Comparison of ENCODE assay signal across 1 cellular context in the genomic region with DNA sequence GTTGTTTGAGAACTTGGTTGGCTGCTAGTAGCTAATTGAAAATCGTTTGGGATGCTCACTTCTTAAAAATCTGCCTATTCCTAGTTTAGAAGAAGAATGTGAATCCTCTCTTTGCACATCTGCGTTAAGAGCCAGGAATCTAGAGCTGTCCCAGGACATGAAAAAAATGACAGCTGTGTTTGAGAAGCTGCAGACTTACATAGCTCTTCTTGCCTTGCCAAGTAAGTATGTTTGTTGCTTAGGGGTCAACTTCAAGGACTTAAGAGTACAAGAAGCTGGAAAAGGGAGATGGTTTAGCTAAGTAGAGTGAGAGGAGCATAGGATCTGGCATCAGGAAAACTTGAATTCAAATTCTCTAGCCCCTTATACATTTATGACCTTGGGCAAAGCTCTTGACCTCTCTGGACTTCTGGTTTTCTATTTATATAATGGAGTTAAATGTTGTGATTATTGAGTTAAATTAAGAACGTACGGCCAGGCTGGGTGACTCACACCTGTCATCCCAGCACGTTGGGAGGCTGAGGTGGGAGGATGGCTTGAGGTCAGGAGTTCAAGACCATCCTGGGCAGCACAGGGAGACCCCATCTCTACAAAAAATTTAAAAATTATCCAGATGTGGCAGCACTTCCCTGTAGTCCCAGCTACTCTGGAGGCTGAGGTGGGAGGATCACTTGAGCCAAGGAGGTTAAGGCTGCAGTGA.
TF ChIP-seq lines count a peak whose summit lies in the region.

No MANE protein-coding gene starts in this region.

TF ChIP-seq in SK-N-SH, 30 proteins besides CTCF, POLR2A, EP300 and RAD21 (continued from another document):
- TF ChIP-seq GATA2 (CRISPR knock-in tag; IDR thresholded peaks at IDR 0.05) (no peak), MXI1 (IDR thresholded peaks at IDR 0.05; ENCODE audit: low read depth, low read length) (no peak), TEAD4 (IDR thresholded peaks at IDR 0.05; ENCODE audit: borderline replicate concordance, insufficient read depth) (no peak), FOXM1 (IDR thresholded peaks at IDR 0.05; ENCODE audit: low read depth) (no peak), RXRA (IDR thresholded peaks at IDR 0.05; ENCODE audit: borderline replicate concordance, low read depth) (no peak), SIN3A (IDR thresholded peaks at IDR 0.05; ENCODE audit: borderline replicate concordance, low read depth, low read length) (no peak), ELF1 (IDR thresholded peaks at IDR 0.05) (no peak), RFX5 (IDR thresholded peaks at IDR 0.05; ENCODE audit: low read length) (no peak), NRF1 (IDR thresholded peaks at IDR 0.05; ENCODE audit: low read depth, low read length) (no peak), ZBTB33 (IDR thresholded peaks at IDR 0.05; ENCODE audit: borderline replicate concordance, low read depth) (no peak)
- TF ChIP-seq, protein P1, sequence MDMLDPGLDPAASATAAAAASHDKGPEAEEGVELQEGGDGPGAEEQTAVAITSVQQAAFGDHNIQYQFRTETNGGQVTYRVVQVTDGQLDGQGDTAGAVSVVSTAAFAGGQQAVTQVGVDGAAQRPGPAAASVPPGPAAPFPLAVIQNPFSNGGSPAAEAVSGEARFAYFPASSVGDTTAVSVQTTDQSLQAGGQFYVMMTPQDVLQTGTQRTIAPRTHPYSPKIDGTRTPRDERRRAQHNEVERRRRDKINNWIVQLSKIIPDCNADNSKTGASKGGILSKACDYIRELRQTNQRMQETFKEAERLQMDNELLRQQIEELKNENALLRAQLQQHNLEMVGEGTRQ (IDR thresholded peaks at IDR 0.05; ENCODE audit: borderline replicate concordance, low read depth, low read length): no peak
